Comparison of ENCODE assay signal across 24 cellular contexts in genomic region chr2:2812648-2813047, GRCh38.
DNase-seq lines count a peak whose midpoint lies in the region; ATAC-seq, FAIRE-seq and TF ChIP-seq lines count a peak whose summit lies in the region.
"Had no signal": no experiment of that assay in that cellular context is flagged by ENCODE, and none has a peak within 500 bp of the region (broad histone marks: within the 10 kb centered on the region; RNA-seq: fewer than 3 reads in every experiment).

No MANE protein-coding gene starts in this region.

- no peak for FAIRE-seq in kidney (lab: Jason Lieb, UNC)
- FAIRE-seq: A549, D721Med, G401.6, GM12891 had no signal

- H3K9ac ChIP-seq in endodermal cell (ENCODE audit: extremely low read depth, low read length, poor library complexity, severe bottlenecking) (no peak overlapping the region), kidney (ENCODE audit: low read length in 2 of 2) (no peak overlapping the region)
- H3K9ac ChIP-seq: BLaER1 had no signal

- H3K27ac Mint-ChIP-seq in activated CD8-positive, alpha-beta memory T cell treated with anti-CD3 and anti-CD28 coated beads, Interleukin-2, amount 10 ng/mL, durations not matched to agents 7 days and 5 days = no peak overlapping the region
- no peak overlapping the region for H3K27ac Mint-ChIP-seq in endodermal cell
- no peak overlapping the region for H3K27ac Mint-ChIP-seq in type B pancreatic cell
- H3K27ac Mint-ChIP-seq: CD4-positive, alpha-beta memory T cell; CD4-positive, CD25-positive, alpha-beta regulatory T cell had no signal

- intact Hi-C loops in kidney (cut with DNase I) = no loop called here

- H3K27ac ChIP-seq in endodermal cell (ENCODE audit: low read depth, low read length) = no peak overlapping the region
- H3K27ac ChIP-seq in kidney (ENCODE audit: low read depth in 2 of 2, low read length in 2 of 2) = no peak overlapping the region
- no peak overlapping the region for H3K27ac ChIP-seq in substantia nigra (ENCODE audit: low read depth, low read length, poor library complexity, severe bottlenecking)
- H3K27ac ChIP-seq: 22Rv1, A549, BLaER1 had no signal

- CTCF ChIA-PET in activated CD8-positive, alpha-beta memory T cell treated with anti-CD3 and anti-CD28 coated beads, Interleukin-2, amount 10 ng/mL, durations not matched to agents 7 days and 5 days (lab: Charles Lee) = no interaction called here

- peak; percentile 9 for DNase-seq in activated CD8-positive, alpha-beta memory T cell treated with anti-CD3 and anti-CD28 coated beads, Interleukin-2, amount 10 ng/mL, durations not matched to agents 7 days and 5 days
- DNase-seq in activated CD8-positive, alpha-beta memory T cell treated with anti-CD3 and anti-CD28 coated beads, Interleukin-2, amount 50 U/mL, for 48 hours = no peak
- DNase-seq in endodermal cell (peak; percentile 19), kidney (peak; percentile 14), type B pancreatic cell (ENCODE audit: extremely low spot score, unreplicated experiment) (peak; percentile 27), substantia nigra (lab: John Stamatoyannopoulos, UW) (no peak), COLO668 (lab: John Stamatoyannopoulos, UW; ENCODE audit: unreplicated experiment) (no peak), ACHN (no peak)
- DNase-seq: BE2C; C1 segment of cervical spinal cord; Caco-2; Calu3; CD4-positive, alpha-beta memory T cell; CD4-positive, CD25-positive, alpha-beta regulatory T cell; CD8-positive, alpha-beta memory T cell; DMS79 treated with DMSO at 0.1 percent for 48 hours; GF-D8 had no signal

- H3K27me3 Mint-ChIP-seq in activated CD8-positive, alpha-beta memory T cell treated with anti-CD3 and anti-CD28 coated beads, Interleukin-2, amount 10 ng/mL, durations not matched to agents 7 days and 5 days = no peaks in the 10 kb centered on the region
- H3K27me3 Mint-ChIP-seq in endodermal cell (ENCODE audit: insufficient read depth) = no peaks in the 10 kb centered on the region
- H3K27me3 Mint-ChIP-seq in type B pancreatic cell = no peaks in the 10 kb centered on the region
- H3K27me3 Mint-ChIP-seq: CD4-positive, alpha-beta memory T cell; CD4-positive, CD25-positive, alpha-beta regulatory T cell had no signal

- peaks cover 7% of the 10 kb centered on the region for H3K9me3 ChIP-seq in endodermal cell (ENCODE audit: control insufficient read depth, low read length)
- H3K9me3 ChIP-seq in kidney (ENCODE audit: control insufficient read depth in 1 of 2, low read length in 2 of 2) = peaks cover 0 to 14% of the 10 kb centered on the region in 2 donors
- H3K9me3 ChIP-seq: A549, BE2C had no signal

- H3K36me3 ChIP-seq in endodermal cell (ENCODE audit: control insufficient read depth, insufficient read depth, low read length) = no peaks in the 10 kb centered on the region
- no peaks in the 10 kb centered on the region for H3K36me3 ChIP-seq in kidney (ENCODE audit: control insufficient read depth in 1 of 2, insufficient read depth in 2 of 2, low read length in 2 of 2)
- H3K36me3 ChIP-seq: BE2C, BLaER1 had no signal

- H3K4me1 ChIP-seq in endodermal cell (ENCODE audit: control insufficient read depth, insufficient read depth, low read length) = no peaks in the 10 kb centered on the region
- H3K4me1 ChIP-seq in kidney (ENCODE audit: control insufficient read depth in 1 of 2, insufficient read depth in 1 of 2, low read depth in 1 of 2, low read length in 2 of 2) = no peaks in the 10 kb centered on the region
- H3K4me1 ChIP-seq: A549, BE2C, BLaER1, Caco-2 had no signal

- no peak overlapping the region for H3K4me3 ChIP-seq in endodermal cell (ENCODE audit: low read length)
- H3K4me3 ChIP-seq in kidney (ENCODE audit: low read length in 2 of 2) = no peak overlapping the region
- H3K4me3 ChIP-seq: A549, BLaER1 had no signal

- H3K4me1 Mint-ChIP-seq in activated CD8-positive, alpha-beta memory T cell treated with anti-CD3 and anti-CD28 coated beads, Interleukin-2, amount 10 ng/mL, durations not matched to agents 7 days and 5 days = no peaks in the 10 kb centered on the region
- H3K4me1 Mint-ChIP-seq in endodermal cell (no peaks in the 10 kb centered on the region), type B pancreatic cell (ENCODE audit: unreplicated experiment) (no peaks in the 10 kb centered on the region)
- H3K4me1 Mint-ChIP-seq: CD14-positive monocyte; CD4-positive, alpha-beta memory T cell; CD4-positive, CD25-positive, alpha-beta regulatory T cell; CD8-positive, alpha-beta memory T cell had no signal

- TF ChIP-seq CTCF in endodermal cell (conservative IDR thresholded peaks at IDR 0.05) (no peak), kidney (IDR thresholded peaks at IDR 0.05; ENCODE audit: borderline replicate concordance, extremely low read depth, insufficient read depth) (no peak), type B pancreatic cell (conservative IDR thresholded peaks at IDR 0.05) (no peak)

- H3K36me3 Mint-ChIP-seq in activated CD8-positive, alpha-beta memory T cell treated with anti-CD3 and anti-CD28 coated beads, Interleukin-2, amount 10 ng/mL, durations not matched to agents 7 days and 5 days = no peaks in the 10 kb centered on the region
- peaks cover 1% of the 10 kb centered on the region for H3K36me3 Mint-ChIP-seq in endodermal cell (ENCODE audit: low read depth)
- H3K36me3 Mint-ChIP-seq in type B pancreatic cell = no peaks in the 10 kb centered on the region
- H3K36me3 Mint-ChIP-seq: CD14-positive monocyte; CD4-positive, alpha-beta memory T cell; CD4-positive, CD25-positive, alpha-beta regulatory T cell had no signal

- peaks cover 4% of the 10 kb centered on the region for H3K9me3 Mint-ChIP-seq in activated CD8-positive, alpha-beta memory T cell treated with anti-CD3 and anti-CD28 coated beads, Interleukin-2, amount 10 ng/mL, durations not matched to agents 7 days and 5 days (ENCODE audit: low read depth)
- H3K9me3 Mint-ChIP-seq in endodermal cell = peaks cover 34% of the 10 kb centered on the region
- H3K9me3 Mint-ChIP-seq in type B pancreatic cell = peaks cover 8% of the 10 kb centered on the region

- in situ Hi-C loops in ACHN (cut with HindIII; ENCODE audit: low pct_ligation_motif_present, low pct_unique_long_range_greater_than_20kb, low sequenced_read_pairs) = no loop called here

- WGBS in endodermal cell (ENCODE audit: insufficient coverage in 1 of 2, insufficient read length in 1 of 2), 2 experiments = 71 to 90% methylated on average over 1 to 2 of the region's 2 CpGs

- H3K27me3 ChIP-seq in endodermal cell (ENCODE audit: control insufficient read depth, insufficient read depth, low read length, poor library complexity, severe bottlenecking) = no peaks in the 10 kb centered on the region
- H3K27me3 ChIP-seq: BE2C, BLaER1 had no signal

- no peak overlapping the region for H3K4me3 Mint-ChIP-seq in activated CD8-positive, alpha-beta memory T cell treated with anti-CD3 and anti-CD28 coated beads, Interleukin-2, amount 10 ng/mL, durations not matched to agents 7 days and 5 days
- H3K4me3 Mint-ChIP-seq in endodermal cell (no peak overlapping the region), type B pancreatic cell (no peak overlapping the region)
- H3K4me3 Mint-ChIP-seq: CD14-positive monocyte; CD4-positive, alpha-beta memory T cell; CD4-positive, CD25-positive, alpha-beta regulatory T cell; CD8-positive, alpha-beta memory T cell had no signal

- ATAC-seq in activated CD8-positive, alpha-beta memory T cell treated with anti-CD3 and anti-CD28 coated beads, Interleukin-2, amount 10 ng/mL, durations not matched to agents 7 days and 5 days = no peak
- ATAC-seq: A549 had no signal

Comparison
In these comparisons a context has a peak if more than half of its experiments do, and no peak if none do; other contexts are left out.
1. DNase-seq: peak in activated CD8-positive, alpha-beta memory T cell treated with anti-CD3 and anti-CD28 coated beads, Interleukin-2, amount 10 ng/mL, durations not matched to agents 7 days and 5 days (single experiment), endodermal cell (single experiment), kidney (single experiment) and type B pancreatic cell (single experiment); none in activated CD8-positive, alpha-beta memory T cell treated with anti-CD3 and anti-CD28 coated beads, Interleukin-2, amount 50 U/mL, for 48 hours (single experiment), substantia nigra (0 of 49), COLO668 (single experiment) and ACHN (single experiment).